ENCODE assay signal across 8 cellular contexts in the genomic region with DNA sequence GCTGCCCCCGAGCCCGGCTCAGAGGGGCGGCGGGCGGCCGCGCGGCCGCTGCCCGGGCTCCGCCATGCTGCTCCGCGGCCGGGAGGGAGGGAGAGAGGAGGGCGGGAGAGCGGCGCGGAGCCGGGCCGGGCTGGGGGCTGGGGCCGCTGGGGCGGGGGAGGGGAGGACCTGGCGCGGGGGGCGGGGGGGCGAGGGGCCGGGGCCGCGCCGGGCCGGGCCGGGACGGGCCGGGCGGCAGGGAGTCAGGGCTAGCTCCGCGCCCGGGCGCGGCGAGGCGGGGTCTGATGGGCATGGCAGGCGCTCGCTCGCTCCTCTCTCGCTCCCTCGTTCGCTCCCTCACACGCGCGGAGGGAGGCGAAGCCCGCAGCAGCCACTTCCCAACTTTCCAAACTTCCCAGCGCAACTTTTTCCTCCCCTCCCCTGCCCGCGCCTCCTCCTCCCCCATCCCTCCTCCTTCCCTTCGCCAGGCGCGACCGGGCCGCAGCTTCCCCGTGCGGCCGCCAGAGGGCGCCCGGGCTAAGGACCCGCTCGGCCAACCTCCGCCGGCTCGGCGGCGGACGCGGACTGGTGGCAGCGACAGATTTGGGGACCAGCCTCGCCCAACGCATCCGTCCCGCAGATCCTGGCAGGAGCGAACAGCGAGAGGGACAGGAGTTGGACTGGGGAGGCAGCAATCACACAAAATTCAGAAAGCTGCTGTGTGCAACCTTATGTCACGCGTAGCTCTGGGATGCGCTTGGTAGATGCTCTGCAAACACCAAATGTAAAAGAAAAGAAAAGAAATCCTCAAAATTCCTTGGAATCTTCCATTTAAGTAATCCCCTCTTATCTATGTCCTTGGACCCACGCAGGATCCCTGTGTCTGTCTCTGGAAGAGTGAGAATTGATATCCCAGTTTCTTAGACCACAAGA. TPM values are rescaled to one million over a fixed set of nuclear protein-coding genes. Genes with fewer than 3 reads are reported as not detected.
A peak's percentile ranks its signal among the peaks of the same experiment; 100 is the strongest.
DNase-seq lines count a peak whose midpoint lies in the region; ATAC-seq, FAIRE-seq and TF ChIP-seq lines count a peak whose summit lies in the region.

A gene (minus strand): TSS at position 97 of the 912 bp plus-strand sequence.

- H2AFZ ChIP-seq in KMS-11 (ENCODE audit: low read depth) (peak within 1 kb of the TSS; percentile 61), K562 (ENCODE audit: low read depth, low read length) (no peak within 1 kb of the TSS)

- H4K20me1 ChIP-seq in KMS-11 (ENCODE audit: insufficient read depth) (no peaks in the 10 kb centered on the region), K562 (replicated peaks; ENCODE audit: control insufficient read depth, insufficient read depth, low read length) (0 out of 2 replicates have a peak, but pooled peaks cover 4% of the 10 kb centered on the region)

- TF ChIP-seq CTCF in KMS-11 (conservative IDR thresholded peaks at IDR 0.05; ENCODE audit: low read depth, low read length) (peak; percentile 74), K562 (IDR thresholded peaks at IDR 0.05 in 2 of 3, conservative IDR thresholded peaks at IDR 0.05 in 1 of 3; ENCODE audit: insufficient read depth in 2 of 3, low read depth in 1 of 3, low read length in 3 of 3) (peak; percentile 80 to 90 (median 84)), gastrocnemius medialis (IDR thresholded peaks at IDR 0.05 in 4 of 5, conservative IDR thresholded peaks at IDR 0.05 in 1 of 5) (peak; percentile 81 to 98 (median 92))

- WGBS in K562 (ENCODE audit: insufficient coverage, low coverage, missing lambda C conversion rate): 27% methylated on average over 22 of the region's 86 CpGs

- H3K4me3 ChIP-seq in KMS-11 (IDR thresholded peaks at IDR 0.05; ENCODE audit: insufficient read depth, low read depth, low read length) (no peak within 1 kb of the TSS), K562 (no peak within 1 kb of the TSS), iPS-11a (ENCODE audit: low read depth, low read length) (peak within 1 kb of the TSS; percentile 63), gastrocnemius medialis (peak within 1 kb of the TSS; percentile 52 to 60 (median 57))

- H3K36me3 ChIP-seq in KMS-11 (ENCODE audit: insufficient read depth) (no peaks in the 10 kb centered on the region), K562 (ENCODE audit: control insufficient read depth, insufficient read depth, low read length) (no peaks in the 10 kb centered on the region), gastrocnemius medialis (no peaks in the 10 kb centered on the region)

- H3K9me3 ChIP-seq in K562 (replicated peaks; ENCODE audit: control insufficient read depth, insufficient read depth, low read depth, low read length): no peaks in the 10 kb centered on the region
- H3K9me3 ChIP-seq in gastrocnemius medialis: no peaks in the 10 kb centered on the region

- TF ChIP-seq RAD21 in K562 (CRISPR knock-in tag; conservative IDR thresholded peaks at IDR 0.05 in 1 of 2, IDR thresholded peaks at IDR 0.05 in 1 of 2): peak; percentile 58 to 70

- POLR2A ChIA-PET in K562 (lab: Yijun Ruan, JAX): interaction anchor here (0.6 to 1.0 kb wide), 2 partner anchors 42 to 501 kb away, joined by 3 read pairs; no protein-coding TSS in a partner anchor

- H3K79me2 ChIP-seq in KMS-11 (ENCODE audit: insufficient read depth, low read depth): no peaks in the 10 kb centered on the region
- H3K79me2 ChIP-seq in K562 (ENCODE audit: control insufficient read depth, insufficient read depth, low read length): no peaks in the 10 kb centered on the region

- ATAC-seq in GM21717 (IDR thresholded peaks at IDR 0.05; ENCODE audit: unreplicated experiment) (peak; percentile 71), K562 (peak; percentile 98), gastrocnemius medialis (peak; percentile 83 to 86)

- no peaks in the 10 kb centered on the region for H3K9me1 ChIP-seq in K562 (ENCODE audit: control insufficient read depth, insufficient read depth, low read length)

- CTCF ChIA-PET in K562 (lab: Yijun Ruan, JAX; ENCODE audit: low intra/inter-chr PET ratio): interaction anchor here (0.7 to 3.2 kb wide), 4 partner anchors 26 to 112 kb away, joined by 3 to 29 read pairs (median 6); no protein-coding TSS in a partner anchor

- H3K9ac ChIP-seq in KMS-11 (no peak within 1 kb of the TSS; the same call in 1 of the 2 replicates), K562 (ENCODE audit: insufficient read depth in 1 of 2, low read depth in 2 of 2, low read length in 2 of 2) (no peak within 1 kb of the TSS)

- H3K4me1 ChIP-seq in KMS-11 (ENCODE audit: low read depth, poor library complexity, severe bottlenecking): no peaks in the 10 kb centered on the region
- H3K4me1 ChIP-seq in K562 (replicated peaks in 1 of 2; ENCODE audit: control insufficient read depth in 2 of 2, insufficient read depth in 2 of 2, low read length in 2 of 2): peaks cover 0 to 5% of the 10 kb centered on the region in 2 experiments; a peak in 2 of 5 replicates
- peaks cover 3 to 8% of the 10 kb centered on the region in 2 donors for H3K4me1 ChIP-seq in gastrocnemius medialis

- peak within 1 kb of the TSS; percentile 21 for H3K4me2 ChIP-seq in KMS-11
- H3K4me2 ChIP-seq in K562 (ENCODE audit: insufficient read depth, low read length): no peak within 1 kb of the TSS

- BruUV-seq in K562 (replicated peaks; lab: Mats Ljungman, UMichigan): no TSS peak

- DNase-seq in DMS53 (lab: John Stamatoyannopoulos, UW): peak; percentile 84
- DNase-seq in T-helper 22 cell (ENCODE audit: low read depth): peak; percentile 5
- DNase-seq in K562 (ENCODE audit: extremely low read depth in 1 of 4, low spot score in 3 of 4): peak; percentile 68 to 91 (median 88)
- DNase-seq in gastrocnemius medialis: peak; percentile 51 to 65
- no peak for DNase-seq in NK-92 treated with Interleukin-12 subunit alpha and Interleukin-12 subunit beta, amount 100 ng/mL, for 24 hours (lab: John Stamatoyannopoulos, UW)

- TF ChIP-seq EP300 in K562 (IDR thresholded peaks at IDR 0.05; ENCODE audit: low read length): no peak

- intact Hi-C loops in K562 (cut with micrococcal nuclease): loop anchor here (1.0 kb wide), 1 partner anchor 64 kb away; no protein-coding TSS in a partner anchor
- intact Hi-C loops in gastrocnemius medialis (cut with DNase I; ENCODE audit: low total_unique reads): loop anchor here (1.0 kb wide), 1 partner anchor 64 kb away; no protein-coding TSS in a partner anchor

- FAIRE-seq in K562 (lab: Jason Lieb, UNC): no peak

- H3K27me3 ChIP-seq in KMS-11 (ENCODE audit: insufficient read depth, low read depth): 0 out of 2 replicates have a peak, but pooled peaks cover 5% of the 10 kb centered on the region
- peaks cover 10 to 52% of the 10 kb centered on the region in 2 experiments for H3K27me3 ChIP-seq in K562 (ENCODE audit: control insufficient read depth in 2 of 2, insufficient read depth in 2 of 2, low read length in 2 of 2)
- H3K27me3 ChIP-seq in gastrocnemius medialis: peaks cover 12 to 22% (median 22%) of the 10 kb centered on the region in 3 donors

- no peak for TF ChIP-seq POLR2A in K562 (conservative IDR thresholded peaks at IDR 0.05)
- TF ChIP-seq POLR2A in gastrocnemius medialis (IDR thresholded peaks at IDR 0.05): no peak

- H3K27ac ChIP-seq in KMS-11 (no peak within 1 kb of the TSS), K562 (ENCODE audit: extremely low read depth, low read depth, low read length) (no peak within 1 kb of the TSS), gastrocnemius medialis (peak within 1 kb of the TSS; percentile 41 to 63 (median 53))

- in situ Hi-C loops in K562 (cut with MboI) (no loop called here), gastrocnemius medialis (cut with MboI; ENCODE audit: low sequenced_read_pairs in 4 of 4) (loop anchor here in 3 of 4 donors (5.0 to 25.0 kb wide), 3 partner anchors 60 to 210 kb away; no protein-coding TSS in a partner anchor)

TF ChIP-seq in K562, 482 proteins besides CTCF, POLR2A, EP300 and RAD21 (continues in another document):
- peak; percentile 94 for TF ChIP-seq ZNF263 (CRISPR knock-in tag; IDR thresholded peaks at IDR 0.05; ENCODE audit: borderline replicate concordance)
- no peak for TF ChIP-seq ETV1 (tag; conservative IDR thresholded peaks at IDR 0.05; ENCODE audit: low read depth)
- TF ChIP-seq, protein P1, sequence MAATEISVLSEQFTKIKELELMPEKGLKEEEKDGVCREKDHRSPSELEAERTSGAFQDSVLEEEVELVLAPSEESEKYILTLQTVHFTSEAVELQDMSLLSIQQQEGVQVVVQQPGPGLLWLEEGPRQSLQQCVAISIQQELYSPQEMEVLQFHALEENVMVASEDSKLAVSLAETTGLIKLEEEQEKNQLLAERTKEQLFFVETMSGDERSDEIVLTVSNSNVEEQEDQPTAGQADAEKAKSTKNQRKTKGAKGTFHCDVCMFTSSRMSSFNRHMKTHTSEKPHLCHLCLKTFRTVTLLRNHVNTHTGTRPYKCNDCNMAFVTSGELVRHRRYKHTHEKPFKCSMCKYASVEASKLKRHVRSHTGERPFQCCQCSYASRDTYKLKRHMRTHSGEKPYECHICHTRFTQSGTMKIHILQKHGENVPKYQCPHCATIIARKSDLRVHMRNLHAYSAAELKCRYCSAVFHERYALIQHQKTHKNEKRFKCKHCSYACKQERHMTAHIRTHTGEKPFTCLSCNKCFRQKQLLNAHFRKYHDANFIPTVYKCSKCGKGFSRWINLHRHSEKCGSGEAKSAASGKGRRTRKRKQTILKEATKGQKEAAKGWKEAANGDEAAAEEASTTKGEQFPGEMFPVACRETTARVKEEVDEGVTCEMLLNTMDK (IDR thresholded peaks at IDR 0.05; ENCODE audit: borderline replicate concordance, insufficient read depth, low read depth, low read length, poor library complexity, severe bottlenecking): peak; percentile 67
- 0 out of 2 replicates have a peak, but pooled peaks have one; percentile 22 for TF ChIP-seq ZBTB7A (IDR thresholded peaks at IDR 0.05; ENCODE audit: borderline replicate concordance, control insufficient read depth, low read depth, low read length)
- TF ChIP-seq ZNF174 (CRISPR knock-in tag; IDR thresholded peaks at IDR 0.05): no peak

RNA-seq across cellular contexts. Expression of the gene that starts here (rescaled TPM):
- not detected in 2 replicates for total RNA-seq in K562 (2011; cell fraction: chromatin; rRNA removed; ENCODE audit: low replicate concordance)
- total RNA-seq in K562 (2011; cell fraction: nucleolus; rRNA removed): not detected in 2 replicates
- total RNA-seq in K562 (2011; cell fraction: nucleoplasm; rRNA removed): not detected in 2 replicates
- total RNA-seq in K562 (2014; rRNA removed) (not detected in 2 replicates), K562 (2014; rRNA removed; fragmentation: Illumina TruSeq; extraction: Trizol) (not detected in 2 replicates), K562 (2015; rRNA removed; fragmentation: Illumina TruSeq; extraction: Trizol) (not detected in 2 replicates), K562 (2021) (not detected in 2 replicates), gastrocnemius medialis (under 1 TPM; 0.05 to 0.15 (median 0.12) TPM)
- polyA plus RNA-seq in K562 (2011; rRNA removed) (not detected in 2 replicates), K562 (2014; fragmentation: Illumina TruSeq; extraction: Trizol) (not detected in 2 replicates), K562 (2014; fragmentation: Nextera tagmentation; extraction: Ambion mirVana) (not detected), K562 (2014; rRNA removed) (not detected in 2 replicates)
- not detected in 2 replicates for polyA plus RNA-seq in K562 (2011; cell fraction: cytosol; rRNA removed)
- polyA plus RNA-seq in K562 (2011; cell fraction: nucleus; rRNA removed): not detected in 2 replicates
- not detected in 2 replicates for polyA plus RNA-seq in K562 (2012)
- not detected in 2 replicates for polyA minus RNA-seq in K562 (2011; rRNA and poly(A)+ RNA removed)
- not detected in 2 replicates for polyA minus RNA-seq in K562 (2011; cell fraction: cytosol; rRNA and poly(A)+ RNA removed)
- polyA minus RNA-seq in K562 (2011; cell fraction: nucleus; rRNA and poly(A)+ RNA removed): not detected in 2 replicates

Comparison
In these comparisons a context has a peak if more than half of its experiments do, and no peak if none do; other contexts are left out.
1. Peak in DNase-seq and ATAC-seq in K562; RNA of the gene not detected or under 1 TPM.
2. Peak in DNase-seq, ATAC-seq, H3K4me3 ChIP-seq and H3K27ac ChIP-seq in gastrocnemius medialis; RNA of the gene not detected or under 1 TPM.